17 cellular contexts compared by ENCODE assay signal in genomic region chr1:42786097-42786496, GRCh38. TPM values are rescaled to one million over a fixed set of nuclear protein-coding genes. Genes with fewer than 3 reads are reported as not detected.
DNase-seq lines count a peak whose midpoint lies in the region; ATAC-seq and TF ChIP-seq lines count a peak whose summit lies in the region.
"Had no signal": no experiment of that assay in that cellular context is flagged by ENCODE, and none has a peak within 500 bp of the region (broad histone marks: within the 10 kb centered on the region; RNA-seq: fewer than 3 reads in every experiment).

No MANE protein-coding gene starts in this region.

- POLR2A ChIA-PET in activated CD8-positive, alpha-beta T cell treated with anti-CD3 and anti-CD28 coated beads, Interleukin-2, amount 10 ng/mL, durations not matched to agents 7 days and 5 days (lab: Charles Lee): no interaction called here
- POLR2A ChIA-PET in naive thymus-derived CD8-positive, alpha-beta T cell (lab: Charles Lee): interaction anchor here (1.5 to 1.8 kb wide), 2 partner anchors 30 to 61 kb away, joined by 5 read pairs; partner anchors contain the start of genes ERMAP and ZNF691

- no peak for TF ChIP-seq CTCF in CD14-positive monocyte (IDR thresholded peaks at IDR 0.05)

- H3K36me3 Mint-ChIP-seq in T-helper 2 cell treated with Interferon-gamma antibody and Interleukin-4, amounts not matched to agents 5 μg/mL and 100 μg/mL, for 36 hours (ENCODE audit: low read depth): peaks cover 9% of the 10 kb centered on the region
- peaks cover 28 to 30% of the 10 kb centered on the region in 2 donors for H3K36me3 Mint-ChIP-seq in CD14-positive monocyte
- peaks cover 10% of the 10 kb centered on the region for H3K36me3 Mint-ChIP-seq in activated CD8-positive, alpha-beta T cell treated with anti-CD3 and anti-CD28 coated beads, Interleukin-2, amount 10 ng/mL, durations not matched to agents 7 days and 5 days (ENCODE audit: low read depth)
- H3K36me3 Mint-ChIP-seq in naive thymus-derived CD8-positive, alpha-beta T cell: peaks cover 0 to 9% (median 0%) of the 10 kb centered on the region in 3 donors

- peak overlapping the region; percentile 70 for H3K27ac Mint-ChIP-seq in T-helper 2 cell treated with Interferon-gamma antibody and Interleukin-4, amounts not matched to agents 5 μg/mL and 100 μg/mL, for 36 hours
- no peak overlapping the region for H3K27ac Mint-ChIP-seq in CD14-positive monocyte
- H3K27ac Mint-ChIP-seq in activated CD8-positive, alpha-beta T cell treated with anti-CD3 and anti-CD28 coated beads, Interleukin-2, amount 10 ng/mL, durations not matched to agents 7 days and 5 days: peak overlapping the region; percentile 84
- peak overlapping the region in 9 of 10 donors; percentile 47 to 91 (median 84) for H3K27ac Mint-ChIP-seq in naive thymus-derived CD8-positive, alpha-beta T cell
- H3K27ac Mint-ChIP-seq: endodermal cell had no signal

- H3K27me3 Mint-ChIP-seq in T-helper 2 cell treated with Interferon-gamma antibody and Interleukin-4, amounts not matched to agents 5 μg/mL and 100 μg/mL, for 36 hours (ENCODE audit: low read depth): no peaks in the 10 kb centered on the region
- H3K27me3 Mint-ChIP-seq in CD14-positive monocyte (ENCODE audit: low read depth in 3 of 3): peaks cover 21 to 29% (median 25%) of the 10 kb centered on the region in 3 donors
- H3K27me3 Mint-ChIP-seq in activated CD8-positive, alpha-beta T cell treated with anti-CD3 and anti-CD28 coated beads, Interleukin-2, amount 10 ng/mL, durations not matched to agents 7 days and 5 days (ENCODE audit: low read depth): no peaks in the 10 kb centered on the region
- H3K27me3 Mint-ChIP-seq in naive thymus-derived CD8-positive, alpha-beta T cell: no peaks in the 10 kb centered on the region

- intact Hi-C loops in CD14-positive monocyte (cut with micrococcal nuclease): no loop called here

- peak overlapping the region; percentile 66 for H3K4me3 Mint-ChIP-seq in T-helper 2 cell treated with Interferon-gamma antibody and Interleukin-4, amounts not matched to agents 5 μg/mL and 100 μg/mL, for 36 hours
- peak overlapping the region; percentile 77 to 90 for H3K4me3 Mint-ChIP-seq in CD14-positive monocyte
- peak overlapping the region; percentile 62 for H3K4me3 Mint-ChIP-seq in activated CD8-positive, alpha-beta T cell treated with anti-CD3 and anti-CD28 coated beads, Interleukin-2, amount 10 ng/mL, durations not matched to agents 7 days and 5 days
- H3K4me3 Mint-ChIP-seq in naive thymus-derived CD8-positive, alpha-beta T cell: peak overlapping the region; percentile 80 to 92 (median 88)

- no peaks in the 10 kb centered on the region for H3K9me3 Mint-ChIP-seq in T-helper 2 cell treated with Interferon-gamma antibody and Interleukin-4, amounts not matched to agents 5 μg/mL and 100 μg/mL, for 36 hours
- H3K9me3 Mint-ChIP-seq in CD14-positive monocyte: peaks cover 0 to 7% (median 1%) of the 10 kb centered on the region in 7 donors
- no peaks in the 10 kb centered on the region for H3K9me3 Mint-ChIP-seq in activated CD8-positive, alpha-beta T cell treated with anti-CD3 and anti-CD28 coated beads, Interleukin-2, amount 10 ng/mL, durations not matched to agents 7 days and 5 days (ENCODE audit: insufficient read depth)
- H3K9me3 Mint-ChIP-seq in naive thymus-derived CD8-positive, alpha-beta T cell: no peaks in the 10 kb centered on the region
- H3K9me3 Mint-ChIP-seq: endodermal cell had no signal

- no peak for DNase-seq in T-helper 2 cell treated with Interferon-gamma antibody and Interleukin-4, amounts not matched to agents 5 μg/mL and 100 μg/mL, for 36 hours (ENCODE audit: low spot score)
- DNase-seq in T-helper 2 cell (no peak), CD14-positive monocyte (ENCODE audit: low spot score) (no peak), dermis blood vessel endothelial cell (no peak), COR-L47 (lab: John Stamatoyannopoulos, UW) (no peak)
- no peak for DNase-seq in activated CD8-positive, alpha-beta T cell treated with anti-CD3 and anti-CD28 coated beads, Interleukin-2, amount 10 ng/mL, durations not matched to agents 7 days and 5 days
- no peak for DNase-seq in naive thymus-derived CD8-positive, alpha-beta T cell
- DNase-seq: activated CD4-positive, alpha-beta T cell treated with anti-CD3 and anti-CD28 coated beads for 1 hour; endodermal cell; left cardiac atrium; midbrain; NCI-H1417; NCI-H2107; SK-N-SH; upper lobe of right lung had no signal

- peaks cover 10% of the 10 kb centered on the region for H3K4me1 Mint-ChIP-seq in T-helper 2 cell treated with Interferon-gamma antibody and Interleukin-4, amounts not matched to agents 5 μg/mL and 100 μg/mL, for 36 hours (ENCODE audit: low read depth)
- peaks cover 13% of the 10 kb centered on the region for H3K4me1 Mint-ChIP-seq in CD14-positive monocyte
- H3K4me1 Mint-ChIP-seq in activated CD8-positive, alpha-beta T cell treated with anti-CD3 and anti-CD28 coated beads, Interleukin-2, amount 10 ng/mL, durations not matched to agents 7 days and 5 days (ENCODE audit: low read depth): peaks cover 20% of the 10 kb centered on the region
- peaks cover 17 to 29% (median 21%) of the 10 kb centered on the region in 4 donors for H3K4me1 Mint-ChIP-seq in naive thymus-derived CD8-positive, alpha-beta T cell

- CTCF ChIA-PET in activated CD8-positive, alpha-beta T cell treated with anti-CD3 and anti-CD28 coated beads, Interleukin-2, amount 10 ng/mL, durations not matched to agents 7 days and 5 days (lab: Charles Lee): interaction anchor here (1.2 kb wide), 1 partner anchor 12 kb away, joined by 3 read pairs; no protein-coding TSS in a partner anchor

- no peak for ATAC-seq in activated CD8-positive, alpha-beta T cell treated with anti-CD3 and anti-CD28 coated beads, Interleukin-2, amount 10 ng/mL, durations not matched to agents 7 days and 5 days
- ATAC-seq in naive thymus-derived CD8-positive, alpha-beta T cell: no peak
- no peak for ATAC-seq in HG02610 (IDR thresholded peaks at IDR 0.05; ENCODE audit: unreplicated experiment)

RNA-seq across cellular contexts. Expression of gene TMEM269, which starts 1.3 kb away (rescaled TPM):
- not detected for polyA plus RNA-seq in CD14-positive monocyte
- under 1 TPM in 1 of 2 experiments, not detected in 1; 0.40 TPM for total RNA-seq in activated CD8-positive, alpha-beta T cell treated with anti-CD3 and anti-CD28 coated beads, Interleukin-2, amount 10 ng/mL, durations not matched to agents 7 days and 5 days
- total RNA-seq in naive thymus-derived CD8-positive, alpha-beta T cell: 1 to 10 TPM in 1 of 2 experiments, under 1 TPM in 1; 0.49 to 1.0 TPM
- under 1 TPM in 1 of 3 donors, not detected in 2; 0.06 TPM for polyA plus RNA-seq in naive thymus-derived CD8-positive, alpha-beta T cell
- total RNA-seq in dermis blood vessel endothelial cell: not detected in 2 replicates
- total RNA-seq: glomerular endothelial cell, upper lobe of right lung had no signal

RNA-seq across cellular contexts. Expression of gene C1orf50, which starts 19.0 kb away (rescaled TPM):
- 1 to 10 TPM; 3.7 to 9.2 TPM for polyA plus RNA-seq in CD14-positive monocyte
- total RNA-seq in activated CD8-positive, alpha-beta T cell treated with anti-CD3 and anti-CD28 coated beads, Interleukin-2, amount 10 ng/mL, durations not matched to agents 7 days and 5 days: 1 to 10 TPM; 6.3 to 6.7 TPM
- total RNA-seq in naive thymus-derived CD8-positive, alpha-beta T cell: 10 to 100 TPM; 22.4 to 25.1 TPM
- 1 to 10 TPM; 2.6 to 3.2 (median 3.1) TPM for polyA plus RNA-seq in naive thymus-derived CD8-positive, alpha-beta T cell
- 4.0 and 11.9 TPM in 2 replicates for total RNA-seq in dermis blood vessel endothelial cell

RNA-seq across cellular contexts. Expression of gene P3H1, which starts 19.3 kb away (rescaled TPM):
- 10 to 100 TPM; 16.8 to 16.9 TPM for polyA plus RNA-seq in CD14-positive monocyte
- total RNA-seq in activated CD8-positive, alpha-beta T cell treated with anti-CD3 and anti-CD28 coated beads, Interleukin-2, amount 10 ng/mL, durations not matched to agents 7 days and 5 days: 10 to 100 TPM; 42.9 to 45.5 TPM
- 10 to 100 TPM; 48.4 to 55.2 TPM for total RNA-seq in naive thymus-derived CD8-positive, alpha-beta T cell
- polyA plus RNA-seq in naive thymus-derived CD8-positive, alpha-beta T cell: 10 to 100 TPM in 1 of 3 donors, 1 to 10 TPM in 2; 4.3 to 11.1 (median 6.9) TPM
- 111 and 217 TPM in 2 replicates for total RNA-seq in dermis blood vessel endothelial cell

RNA-seq across cellular contexts. Expression of gene ERMAP, which starts 30.8 kb away (rescaled TPM):
- polyA plus RNA-seq in CD14-positive monocyte: 1 to 10 TPM; 6.0 to 8.4 TPM
- 1 to 10 TPM; 5.7 to 6.0 TPM for total RNA-seq in activated CD8-positive, alpha-beta T cell treated with anti-CD3 and anti-CD28 coated beads, Interleukin-2, amount 10 ng/mL, durations not matched to agents 7 days and 5 days
- 1 to 10 TPM; 7.4 to 9.4 TPM for total RNA-seq in naive thymus-derived CD8-positive, alpha-beta T cell
- polyA plus RNA-seq in naive thymus-derived CD8-positive, alpha-beta T cell: 1 to 10 TPM; 1.1 to 2.9 (median 2.7) TPM
- 8.8 and 9.7 TPM in 2 replicates for total RNA-seq in dermis blood vessel endothelial cell

RNA-seq across cellular contexts. Expression of gene SVBP, which starts 31.1 kb away (rescaled TPM):
- 10 to 100 TPM; 54.3 to 56.1 TPM for polyA plus RNA-seq in CD14-positive monocyte
- 10 to 100 TPM; 17.1 to 18.0 TPM for total RNA-seq in activated CD8-positive, alpha-beta T cell treated with anti-CD3 and anti-CD28 coated beads, Interleukin-2, amount 10 ng/mL, durations not matched to agents 7 days and 5 days
- 10 to 100 TPM; 20.5 to 22.6 TPM for total RNA-seq in naive thymus-derived CD8-positive, alpha-beta T cell
- 10 to 100 TPM; 36.2 to 54.6 (median 46.0) TPM for polyA plus RNA-seq in naive thymus-derived CD8-positive, alpha-beta T cell
- total RNA-seq in dermis blood vessel endothelial cell: 19.1 and 23.3 TPM in 2 replicates

Comparison
In these comparisons a context has a peak if more than half of its experiments do, and no peak if none do; other contexts are left out.
1. H3K27ac Mint-ChIP-seq: peak in T-helper 2 cell treated with Interferon-gamma antibody and Interleukin-4, amounts not matched to agents 5 μg/mL and 100 μg/mL, for 36 hours (single experiment), activated CD8-positive, alpha-beta T cell treated with anti-CD3 and anti-CD28 coated beads, Interleukin-2, amount 10 ng/mL, durations not matched to agents 7 days and 5 days (single experiment) and naive thymus-derived CD8-positive, alpha-beta T cell (9 of 10); none in CD14-positive monocyte (0 of 7).
2. Peak in every context shown above with its lines, with median percentiles within 50 percentile points of each other: H3K4me3 Mint-ChIP-seq.